Comparison of ENCODE assay signal across 8 cellular contexts in the genomic region with DNA sequence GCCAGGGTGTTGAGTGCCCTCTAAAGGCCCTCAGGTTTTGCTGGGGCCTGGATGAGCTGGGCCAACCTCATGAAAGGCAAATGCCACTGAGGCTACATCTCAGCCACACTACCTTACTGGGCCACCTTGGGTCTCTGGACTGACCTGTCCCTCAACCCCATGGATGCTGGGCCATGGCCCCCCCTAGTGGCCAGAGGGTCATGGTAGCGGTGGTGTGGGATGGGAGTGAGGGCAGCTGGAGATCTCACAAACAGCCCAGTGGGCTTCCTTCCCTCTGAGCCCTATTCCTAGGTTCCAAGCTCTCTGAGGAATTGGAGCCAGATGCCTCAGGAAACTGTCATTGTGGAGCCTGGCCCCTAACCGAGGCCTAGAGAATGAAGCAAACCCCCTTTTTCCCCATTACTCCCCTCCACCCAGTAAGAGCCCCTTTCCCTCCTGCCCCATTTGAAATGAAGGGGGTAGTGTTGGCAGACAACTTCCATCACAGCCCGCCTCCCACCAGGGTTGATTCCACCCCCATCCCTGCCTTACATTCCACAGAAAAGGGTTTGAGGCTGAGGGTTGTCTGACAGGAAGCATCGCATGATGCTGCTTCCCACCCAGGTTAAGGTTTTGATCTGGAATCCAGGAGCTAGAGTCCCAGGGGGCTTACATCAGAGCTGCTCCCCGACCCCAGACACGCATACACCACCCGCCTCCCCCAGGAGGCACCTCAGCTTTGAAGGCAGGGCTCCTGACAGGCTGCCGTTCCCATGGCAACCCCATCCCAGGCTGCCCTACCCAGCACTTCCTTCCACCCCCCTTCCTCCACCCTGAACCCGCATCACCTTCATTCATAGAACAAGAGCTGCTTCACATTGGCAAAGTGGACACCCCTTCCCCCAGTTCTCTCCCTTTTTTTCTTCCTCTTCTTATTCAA.
A peak's percentile ranks its signal among the peaks of the same experiment; 100 is the strongest.
DNase-seq lines count a peak whose midpoint lies in the region; ATAC-seq and TF ChIP-seq lines count a peak whose summit lies in the region.

No MANE protein-coding gene starts in this region.

- peaks cover 79% of the 10 kb centered on the region for H3K27me3 Mint-ChIP-seq in central memory CD8-positive, alpha-beta T cell

- H3K4me3 Mint-ChIP-seq in central memory CD8-positive, alpha-beta T cell: no peak overlapping the region

- ATAC-seq in DND-41 (ENCODE audit: insufficient read depth, low read depth) (no peak), GM18502 (IDR thresholded peaks at IDR 0.05; ENCODE audit: poor library complexity, unreplicated experiment) (no peak), HG02970 (IDR thresholded peaks at IDR 0.05; ENCODE audit: low FRiP score, unreplicated experiment) (no peak)
- ATAC-seq in central memory CD8-positive, alpha-beta T cell (replicated peaks; ENCODE audit: extremely low read depth, poor library complexity, severe bottlenecking): no peak

- H3K4me2 ChIP-seq in DND-41 (ENCODE audit: insufficient read depth, low read length): no peak overlapping the region

- H3K9ac ChIP-seq in DND-41 (ENCODE audit: low read depth, low read length): no peak overlapping the region
- H3K9ac ChIP-seq in subcutaneous abdominal adipose tissue (ENCODE audit: low read length in 5 of 5): no peak overlapping the region

- H4K20me1 ChIP-seq in DND-41 (ENCODE audit: insufficient read depth, low read length): 0 out of 2 replicates have a peak, but pooled peaks cover 2% of the 10 kb centered on the region

- no peaks in the 10 kb centered on the region for H3K36me3 ChIP-seq in DND-41 (ENCODE audit: insufficient read depth, low read length)
- H3K36me3 ChIP-seq in subcutaneous abdominal adipose tissue (ENCODE audit: control insufficient read depth in 5 of 5, insufficient read depth in 5 of 5, low read length in 5 of 5): no peaks in the 10 kb centered on the region

- H3K27me3 ChIP-seq in DND-41 (ENCODE audit: insufficient read depth, low read length, poor library complexity) (peaks cover 6% of the 10 kb centered on the region), subcutaneous abdominal adipose tissue (ENCODE audit: control insufficient read depth in 5 of 5, insufficient read depth in 4 of 5, low read length in 5 of 5) (peaks cover 11 to 23% (median 21%) of the 10 kb centered on the region in 5 donors)

- peaks cover 9% of the 10 kb centered on the region for H3K4me1 Mint-ChIP-seq in central memory CD8-positive, alpha-beta T cell

- H3K4me1 ChIP-seq in DND-41 (ENCODE audit: insufficient read depth, low read length): no peaks in the 10 kb centered on the region
- H3K4me1 ChIP-seq in subcutaneous abdominal adipose tissue (ENCODE audit: control insufficient read depth in 5 of 5, insufficient read depth in 5 of 5, low read length in 5 of 5): peaks cover 0 to 49% (median 2%) of the 10 kb centered on the region in 5 donors

- H3K4me3 ChIP-seq in DND-41 (ENCODE audit: low read depth in 1 of 2, low read length in 2 of 2) (no peak overlapping the region), subcutaneous abdominal adipose tissue (ENCODE audit: low read depth in 1 of 5, low read length in 5 of 5) (no peak overlapping the region)

- H3K79me2 ChIP-seq in DND-41 (ENCODE audit: insufficient read depth, low read length): no peaks in the 10 kb centered on the region

- H2AFZ ChIP-seq in DND-41 (ENCODE audit: low read depth, low read length): no peak overlapping the region

- H3K27ac ChIP-seq in DND-41 (ENCODE audit: low read length): no peak overlapping the region
- H3K27ac ChIP-seq in VCaP: peak overlapping the region; percentile 19; the same call in 1 of the 2 replicates
- H3K27ac ChIP-seq in subcutaneous abdominal adipose tissue (ENCODE audit: low read depth, low read length): peak overlapping the region; percentile 50

- DNase-seq in DND-41 (peak; percentile 11), HT-29 (ENCODE audit: low spot score) (peak; percentile 79), lung microvascular endothelial cell (ENCODE audit: low read depth in 2 of 2) (peak; percentile 54)
- DNase-seq in central memory CD8-positive, alpha-beta T cell (ENCODE audit: low spot score in 2 of 2): peak; percentile 13 to 24

- no peaks in the 10 kb centered on the region for H3K9me3 Mint-ChIP-seq in central memory CD8-positive, alpha-beta T cell

- no peak overlapping the region for H3K27ac Mint-ChIP-seq in central memory CD8-positive, alpha-beta T cell (ENCODE audit: low read depth)

- peak; percentile 55 for TF ChIP-seq CTCF in DND-41 (IDR thresholded peaks at IDR 0.05; ENCODE audit: borderline replicate concordance, extremely low read depth, low read length, poor library complexity, severe bottlenecking)
- TF ChIP-seq CTCF in VCaP (conservative IDR thresholded peaks at IDR 0.05): peak; percentile 75

- no peaks in the 10 kb centered on the region for H3K36me3 Mint-ChIP-seq in central memory CD8-positive, alpha-beta T cell (ENCODE audit: insufficient read depth)

- H3K9me3 ChIP-seq in DND-41 (ENCODE audit: insufficient read depth, low read length, severe bottlenecking): no peaks in the 10 kb centered on the region
- no peaks in the 10 kb centered on the region for H3K9me3 ChIP-seq in subcutaneous abdominal adipose tissue (ENCODE audit: control insufficient read depth in 5 of 5, low read length in 5 of 5)

Comparison
In these comparisons a context has a peak if more than half of its experiments do, and no peak if none do; other contexts are left out.
1. DNase-seq: peak in every context shown above with its lines; median percentile 79 in HT-29; 54 in lung microvascular endothelial cell; 18 in central memory CD8-positive, alpha-beta T cell; 11 in DND-41.